Comparison of ENCODE assay signal across 10 cellular contexts in genomic region chr1:20666804-20667203, GRCh38. TPM values are rescaled to one million over a fixed set of nuclear protein-coding genes. Genes with fewer than 3 reads are reported as not detected.
A peak's percentile ranks its signal among the peaks of the same experiment; 100 is the strongest.
DNase-seq lines count a peak whose midpoint lies in the region; ATAC-seq and TF ChIP-seq lines count a peak whose summit lies in the region.
"Had no signal": no experiment of that assay in that cellular context is flagged by ENCODE, and none has a peak within 500 bp of the region (broad histone marks: within the 10 kb centered on the region; RNA-seq: fewer than 3 reads in every experiment).

No MANE protein-coding gene starts in this region.

- H3K9me3 ChIP-seq in spleen, result no peaks in the 10 kb centered on the region

- ATAC-seq in activated T-cell treated with anti-CD3 and anti-CD28 coated beads, Interleukin-2, amount 50 U/mL, for 4 hours, result peak; percentile 50 to 69
- no peak for ATAC-seq in HG02970 (IDR thresholded peaks at IDR 0.05; ENCODE audit: low FRiP score, unreplicated experiment)

- H3K36me3 ChIP-seq in spleen, result peaks cover 0 to 42% (median 2%) of the 10 kb centered on the region in 6 donors
- H3K36me3 ChIP-seq: BLaER1 treated with 17β-estradiol and CSF1 and Interleukin-3, amounts not matched to agents 10 nM and 100 nM had no signal

- TF ChIP-seq CTCF in NB4 (IDR thresholded peaks at IDR 0.05; ENCODE audit: low read depth, low read length), result no peak
- TF ChIP-seq CTCF in spleen (IDR thresholded peaks at IDR 0.05 in 8 of 11, conservative IDR thresholded peaks at IDR 0.05 in 3 of 11), result no peak

- intact Hi-C loops in spleen (cut with DNase I; ENCODE audit: low total_unique reads), result no loop called here

- 99 to 100% (median 100%) methylated on average over 1 of the region's 1 CpG for WGBS in spleen, 5 donors

- no peaks in the 10 kb centered on the region for H3K27me3 ChIP-seq in spleen (replicated peaks in 1 of 7)
- H3K27me3 ChIP-seq: BLaER1 treated with 17β-estradiol and CSF1 and Interleukin-3, amounts not matched to agents 10 nM and 100 nM had no signal

- H3K27ac ChIP-seq in spleen, result peak overlapping the region in 7 of 8 donors; percentile 12 to 90 (median 75)

- no peaks in the 10 kb centered on the region for H3K9me3 Mint-ChIP-seq in activated T-cell treated with anti-CD3 and anti-CD28 coated beads, Interleukin-2, amount 50 U/mL, for 4 hours
- H3K9me3 Mint-ChIP-seq: central memory CD8-positive, alpha-beta T cell had no signal

- H3K4me1 Mint-ChIP-seq in activated T-cell treated with anti-CD3 and anti-CD28 coated beads, Interleukin-2, amount 50 U/mL, for 4 hours (ENCODE audit: low read depth), result peaks cover 10% of the 10 kb centered on the region

- H3K36me3 Mint-ChIP-seq in activated T-cell treated with anti-CD3 and anti-CD28 coated beads, Interleukin-2, amount 50 U/mL, for 4 hours (ENCODE audit: insufficient read depth), result no peaks in the 10 kb centered on the region

- no peak for TF ChIP-seq POLR2A in NB4 (IDR thresholded peaks at IDR 0.05; ENCODE audit: extremely low read depth, insufficient read length)
- no peak for TF ChIP-seq POLR2A in spleen (IDR thresholded peaks at IDR 0.05)

- H3K4me3 ChIP-seq in NB4 (ENCODE audit: low read depth, low read length) (no peak overlapping the region), spleen (no peak overlapping the region)
- H3K4me3 ChIP-seq: BLaER1 treated with 17β-estradiol and CSF1 and Interleukin-3, amounts not matched to agents 10 nM and 100 nM had no signal

- H3K27me3 Mint-ChIP-seq in activated T-cell treated with anti-CD3 and anti-CD28 coated beads, Interleukin-2, amount 50 U/mL, for 4 hours (ENCODE audit: low read depth), result no peaks in the 10 kb centered on the region

- H3K4me3 Mint-ChIP-seq in activated T-cell treated with anti-CD3 and anti-CD28 coated beads, Interleukin-2, amount 50 U/mL, for 4 hours, result no peak overlapping the region
- H3K4me3 Mint-ChIP-seq: central memory CD8-positive, alpha-beta T cell had no signal

- peaks cover 5 to 53% (median 29%) of the 10 kb centered on the region in 6 donors for H3K4me1 ChIP-seq in spleen

- no peak for DNase-seq in activated T-cell treated with anti-CD3 and anti-CD28 coated beads, Interleukin-2, amount 50 U/mL, for 4 hours
- DNase-seq in activated T-cell treated with anti-CD3 and anti-CD28 coated beads, Interleukin-2, amount 50 U/mL, for 1 hour, result no peak
- DNase-seq in NB4 (ENCODE audit: low read depth), result peak; percentile 47
- peak; percentile 21 for DNase-seq in amniotic epithelial cell (ENCODE audit: low read depth)
- no peak for DNase-seq in spleen
- DNase-seq in effector CD8-positive, alpha-beta T cell (lab: John Stamatoyannopoulos, UW), result no peak
- DNase-seq in medulla oblongata (ENCODE audit: extremely low spot score), result no peak

RNA-seq across cellular contexts. Expression of gene DDOST, which starts 5.6 kb away (rescaled TPM):
- 100 to 1,000 TPM; 242 to 285 (median 270) TPM for total RNA-seq in activated T-cell treated with anti-CD3 and anti-CD28 coated beads, Interleukin-2, amount 50 U/mL, for 4 hours
- 100 to 1,000 TPM; 121 to 194 (median 163) TPM for total RNA-seq in spleen
- polyA plus RNA-seq in spleen, result 100 to 1,000 TPM; 107 to 139 (median 114) TPM

RNA-seq across cellular contexts. Expression of gene PINK1, which starts 33.5 kb away (rescaled TPM):
- total RNA-seq in activated T-cell treated with anti-CD3 and anti-CD28 coated beads, Interleukin-2, amount 50 U/mL, for 4 hours, result 1 to 10 TPM; 1.6 to 2.7 (median 2.2) TPM
- total RNA-seq in spleen, result 10 to 100 TPM; 34.3 to 73.4 (median 52.9) TPM
- 10 to 100 TPM; 20.3 to 42.8 (median 23.3) TPM for polyA plus RNA-seq in spleen

RNA-seq across cellular contexts. Expression of gene KIF17, which starts 51.0 kb away (rescaled TPM):
- total RNA-seq in activated T-cell treated with anti-CD3 and anti-CD28 coated beads, Interleukin-2, amount 50 U/mL, for 4 hours, result not detected
- 10 to 100 TPM; 15.4 to 82.2 (median 57.6) TPM for total RNA-seq in spleen
- 10 to 100 TPM in 1 of 3 donors, 1 to 10 TPM in 2; 8.3 to 41.4 (median 8.7) TPM for polyA plus RNA-seq in spleen

Comparison
In these comparisons a context has a peak if more than half of its experiments do, and no peak if none do; other contexts are left out.
1. DNase-seq: peak in NB4 (single experiment) and amniotic epithelial cell (single experiment); none in activated T-cell treated with anti-CD3 and anti-CD28 coated beads, Interleukin-2, amount 50 U/mL, for 4 hours (single experiment), activated T-cell treated with anti-CD3 and anti-CD28 coated beads, Interleukin-2, amount 50 U/mL, for 1 hour (single experiment), spleen (single experiment), effector CD8-positive, alpha-beta T cell (single experiment) and medulla oblongata (single experiment).
2. RNA of gene PINK1, which starts 33.5 kb away (total RNA-seq): 34.3 to 73.4 TPM in spleen; 1.6 to 2.7 TPM in activated T-cell treated with anti-CD3 and anti-CD28 coated beads, Interleukin-2, amount 50 U/mL, for 4 hours; every median in the first group is over 4 times any median in the second.
3. RNA of gene KIF17, which starts 51.0 kb away (total RNA-seq): 15.4 to 82.2 TPM in spleen; not detected in activated T-cell treated with anti-CD3 and anti-CD28 coated beads, Interleukin-2, amount 50 U/mL, for 4 hours; every median in the first group is over 10 times any median in the second.